1 cellular context compared by ENCODE assay signal in genomic region chr19:56880592-56881190, GRCh38.
A peak's percentile ranks its signal among the peaks of the same experiment; 100 is the strongest.
TF ChIP-seq lines count a peak whose summit lies in the region.

No MANE protein-coding gene starts in this region.

TF ChIP-seq in HepG2, 621 proteins besides CTCF, POLR2A, EP300 and RAD21 (continued from another document and continues in another):
- TF ChIP-seq PRDM15 (CRISPR knock-in tag; IDR thresholded peaks at IDR 0.05) (no peak), ZNF740 (CRISPR knock-in tag; IDR thresholded peaks at IDR 0.05) (no peak), TCF12 (IDR thresholded peaks at IDR 0.05) (no peak), TCF12 (CRISPR knock-in tag; IDR thresholded peaks at IDR 0.05) (peak; percentile 57; the same call in 1 of the 2 replicates), PTBP1 (IDR thresholded peaks at IDR 0.05; ENCODE audit: low read depth, low read length, poor library complexity, severe bottlenecking) (no peak), SP5 (CRISPR knock-in tag; IDR thresholded peaks at IDR 0.05; ENCODE audit: borderline replicate concordance, low read depth) (peak; percentile 42; the same call in 1 of the 2 replicates), LBX2 (CRISPR knock-in tag; IDR thresholded peaks at IDR 0.05; ENCODE audit: borderline replicate concordance) (no peak), TIGD3 (CRISPR knock-in tag; IDR thresholded peaks at IDR 0.05; ENCODE audit: borderline replicate concordance) (peak; percentile 52; the same call in 1 of the 2 replicates), RNF219 (CRISPR knock-in tag; IDR thresholded peaks at IDR 0.05) (no peak), ARID5B (CRISPR knock-in tag; IDR thresholded peaks at IDR 0.05) (peak; percentile 86), EEA1 (CRISPR knock-in tag; IDR thresholded peaks at IDR 0.05; ENCODE audit: borderline replicate concordance) (no peak), RFX3 (CRISPR knock-in tag; IDR thresholded peaks at IDR 0.05) (no peak), ZNF569 (CRISPR knock-in tag; IDR thresholded peaks at IDR 0.05; ENCODE audit: borderline replicate concordance) (no peak; the same call in 1 of the 2 replicates), ZNF326 (CRISPR knock-in tag; IDR thresholded peaks at IDR 0.05; ENCODE audit: borderline replicate concordance) (no peak), ZFP36L1 (CRISPR knock-in tag; IDR thresholded peaks at IDR 0.05) (peak; percentile 83; the same call in 1 of the 2 replicates), ZNF891 (CRISPR knock-in tag; IDR thresholded peaks at IDR 0.05) (peak; percentile 44; the same call in 1 of the 2 replicates), ZNF878 (CRISPR knock-in tag; IDR thresholded peaks at IDR 0.05) (0 out of 2 replicates have a peak, but pooled peaks have one; percentile 79), ZNF24 (IDR thresholded peaks at IDR 0.05) (no peak), ZNF20 (CRISPR knock-in tag; IDR thresholded peaks at IDR 0.05) (peak; percentile 81; the same call in 1 of the 2 replicates), NR2F6 (IDR thresholded peaks at IDR 0.05) (peak; percentile 74), NR2F6 (CRISPR knock-in tag; IDR thresholded peaks at IDR 0.05) (peak; percentile 81), ZNF318 (CRISPR knock-in tag; IDR thresholded peaks at IDR 0.05) (peak; percentile 66; the same call in 1 of the 2 replicates), JUN (CRISPR knock-in tag; IDR thresholded peaks at IDR 0.05) (0 out of 2 replicates have a peak, but pooled peaks have one; percentile 50), ZBTB42 (CRISPR knock-in tag; IDR thresholded peaks at IDR 0.05) (peak; percentile 23; the same call in 1 of the 2 replicates), PHF5A (CRISPR knock-in tag; IDR thresholded peaks at IDR 0.05; ENCODE audit: low read depth, unreplicated experiment) (peak; percentile 43), ZNF276 (CRISPR knock-in tag; IDR thresholded peaks at IDR 0.05; ENCODE audit: low read depth) (peak; percentile 71; the same call in 1 of the 2 replicates), TGIF2 (CRISPR knock-in tag; IDR thresholded peaks at IDR 0.05) (0 out of 2 replicates have a peak, but pooled peaks have one; percentile 18), MAF1 (CRISPR knock-in tag; IDR thresholded peaks at IDR 0.05; ENCODE audit: borderline replicate concordance) (no peak), ATF7-NPFF (CRISPR knock-in tag; IDR thresholded peaks at IDR 0.05; ENCODE audit: low read depth) (no peak), ZSCAN22 (CRISPR knock-in tag; IDR thresholded peaks at IDR 0.05) (0 out of 2 replicates have a peak, but pooled peaks have one; percentile 36), HNRNPUL1 (IDR thresholded peaks at IDR 0.05; ENCODE audit: low read depth, low read length) (peak; percentile 52; the same call in 1 of the 2 replicates), JUNB (CRISPR knock-in tag; IDR thresholded peaks at IDR 0.05; ENCODE audit: borderline replicate concordance) (0 out of 2 replicates have a peak, but pooled peaks have one; percentile 4)
